Comparison of ENCODE assay signal across 10 cellular contexts in genomic region chr7:131546126-131546525, GRCh38. TPM values are rescaled to one million over a fixed set of nuclear protein-coding genes. Genes with fewer than 3 reads are reported as not detected.
DNase-seq lines count a peak whose midpoint lies in the region; ATAC-seq, FAIRE-seq and TF ChIP-seq lines count a peak whose summit lies in the region.
"Had no signal": no experiment of that assay in that cellular context is flagged by ENCODE, and none has a peak within 500 bp of the region (broad histone marks: within the 10 kb centered on the region; RNA-seq: fewer than 3 reads in every experiment).

No MANE protein-coding gene starts in this region.

- no peak overlapping the region for H3K4ac ChIP-seq in H9 (ENCODE audit: low read depth, low read length)

- H3K9me3 Mint-ChIP-seq in H9 = no peaks in the 10 kb centered on the region
- H3K9me3 Mint-ChIP-seq: IgD-negative memory B cell had no signal

- H3K9ac ChIP-seq in H9 (ENCODE audit: extremely low read depth, insufficient read length, low read length) = no peak overlapping the region

- peaks cover 79 to 92% of the 10 kb centered on the region in 2 experiments for H3K4me1 Mint-ChIP-seq in H9

- H3K79me1 ChIP-seq in H9 (ENCODE audit: insufficient read depth, low read depth, low read length, poor library complexity, severe bottlenecking) = no peaks in the 10 kb centered on the region

- no peaks in the 10 kb centered on the region for H3K9me3 ChIP-seq in H9 (ENCODE audit: control insufficient read depth, low read depth, low read length)
- no peaks in the 10 kb centered on the region for H3K9me3 ChIP-seq in heart left ventricle
- H3K9me3 ChIP-seq in small intestine (ENCODE audit: control insufficient read depth, low read depth) = no peaks in the 10 kb centered on the region

- no peak overlapping the region for H3K14ac ChIP-seq in H9 (ENCODE audit: insufficient read depth, low read length)

- ATAC-seq in heart left ventricle (no peak), GM19035 (IDR thresholded peaks at IDR 0.05; ENCODE audit: unreplicated experiment) (no peak)

- H4K91ac ChIP-seq in H9 (ENCODE audit: insufficient read length, low read depth, low read length) = no peak overlapping the region

- no peak for FAIRE-seq in RCC 7860 (lab: Jason Lieb, UNC)
- FAIRE-seq in small intestine (lab: Jason Lieb, UNC) = no peak

- H4K5ac ChIP-seq in H9 (ENCODE audit: insufficient read length, low read depth, low read length) = no peak overlapping the region

- H3K27me3 ChIP-seq in H9 (ENCODE audit: insufficient read depth, low read length) (no peaks in the 10 kb centered on the region), heart left ventricle (no peaks in the 10 kb centered on the region), small intestine (ENCODE audit: control insufficient read depth in 2 of 2, insufficient read depth in 2 of 2, low read length in 2 of 2) (no peaks in the 10 kb centered on the region)

- H2BK120ac ChIP-seq in H9 (ENCODE audit: low read depth, low read length, poor library complexity, severe bottlenecking) = no peak overlapping the region

- H3K27me3 Mint-ChIP-seq in H9 (ENCODE audit: low read depth) = no peaks in the 10 kb centered on the region

- no peak overlapping the region for H2BK20ac ChIP-seq in H9 (ENCODE audit: low read depth, low read length, poor library complexity, severe bottlenecking)

- no peak overlapping the region for H3K23ac ChIP-seq in H9 (ENCODE audit: insufficient read length, low read depth, low read length)

- H3K23me2 ChIP-seq in H9 (ENCODE audit: insufficient read length, low read depth, low read length, poor library complexity, severe bottlenecking) = peaks cover 5% of the 10 kb centered on the region

- peak overlapping the region in 2 of 3 experiments; percentile 29 to 76; a peak in 5 of 7 replicates for H3K27ac Mint-ChIP-seq in H9
- H3K27ac Mint-ChIP-seq: IgD-negative memory B cell had no signal

- peak overlapping the region in 1 of 12 donors; percentile 0 for H3K4me3 ChIP-seq in heart left ventricle
- H3K4me3 ChIP-seq in small intestine (ENCODE audit: low read depth in 1 of 2, low read length in 2 of 2) = no peak overlapping the region

- H3K4me1 ChIP-seq in H9 (ENCODE audit: insufficient read depth, low read length) (peaks cover 30% of the 10 kb centered on the region; the same call in 1 of the 2 replicates), heart left ventricle (peaks cover 0 to 80% (median 46%) of the 10 kb centered on the region in 12 donors), small intestine (ENCODE audit: control insufficient read depth in 2 of 2, insufficient read depth in 1 of 2, low read depth in 1 of 2, low read length in 1 of 2) (no peaks in the 10 kb centered on the region)

- H2BK12ac ChIP-seq in H9 (ENCODE audit: insufficient read length, low read depth, low read length) = no peak overlapping the region

- peaks cover 92% of the 10 kb centered on the region for H3K79me2 ChIP-seq in H9 (ENCODE audit: insufficient read depth, low read length)

- H3K56ac ChIP-seq in H9 (ENCODE audit: insufficient read length, low read depth, low read length) = no peak overlapping the region

- TF ChIP-seq CTCF in H9 (conservative IDR thresholded peaks at IDR 0.05) (no peak), heart left ventricle (IDR thresholded peaks at IDR 0.05) (no peak), GM10266 (IDR thresholded peaks at IDR 0.05; ENCODE audit: control insufficient read depth, insufficient read depth, low read depth, missing control alignments) (no peak)

- no peak overlapping the region for H3K4me2 ChIP-seq in H9 (ENCODE audit: insufficient read depth, insufficient read length, low read length)

- no peak overlapping the region for H2AFZ ChIP-seq in H9 (ENCODE audit: low read length)

- DNase-seq in H9 (no peak), RCC 7860 (ENCODE audit: low spot score) (peak; percentile 56), heart left ventricle (no peak), small intestine (peak; percentile 88), DMS153 (lab: John Stamatoyannopoulos, UW) (no peak), GM10266 (ENCODE audit: extremely low spot score) (no peak)
- DNase-seq: amniotic stem cell, left cardiac atrium had no signal

- H3K27ac ChIP-seq in H9 (ENCODE audit: insufficient read length, low read depth, low read length) = no peak overlapping the region
- H3K27ac ChIP-seq in heart left ventricle = peak overlapping the region in 10 of 12 donors; percentile 17 to 91 (median 84)
- H3K27ac ChIP-seq in small intestine (ENCODE audit: low read depth in 1 of 2, low read length in 1 of 2) = peak overlapping the region in 1 of 2 donors; percentile 28

- peaks cover 4% of the 10 kb centered on the region for H4K20me1 ChIP-seq in H9 (ENCODE audit: control insufficient read depth, insufficient read depth, insufficient read length)

- H3K18ac ChIP-seq in H9 (ENCODE audit: insufficient read length, low read depth, low read length) = no peak overlapping the region

- no peak for TF ChIP-seq POLR2A in heart left ventricle (IDR thresholded peaks at IDR 0.05)

- no peak overlapping the region for H2BK5ac ChIP-seq in H9 (ENCODE audit: insufficient read length, low read length)

- peak overlapping the region in 1 of 2 experiments; percentile 43; a peak in 2 of 5 replicates for H3K4me3 Mint-ChIP-seq in H9
- H3K4me3 Mint-ChIP-seq: IgD-negative memory B cell had no signal

- no peak overlapping the region for H4K8ac ChIP-seq in H9 (replicated peaks; ENCODE audit: insufficient read length, low read depth, low read length)

- no peak overlapping the region for H2BK15ac ChIP-seq in H9 (ENCODE audit: low read depth, low read length)

- no CpG with 5 or more reads among the region's 12 CpGs for WGBS in H9 (ENCODE audit: extremely low coverage, insufficient read length, low lambda C conversion rate)
- 77 to 82% (median 79%) methylated on average over 12 of the region's 12 CpGs for WGBS in heart left ventricle, 4 donors
- 55 to 73% (median 60%) methylated on average over 12 of the region's 12 CpGs for WGBS in small intestine, 3 donors

- H3K36me3 Mint-ChIP-seq in H9 (ENCODE audit: insufficient read depth in 1 of 3, low read depth in 3 of 3) = peaks cover 56 to 82% (median 75%) of the 10 kb centered on the region in 3 experiments

- H3K36me3 ChIP-seq in heart left ventricle (peaks cover 0 to 9% (median 0%) of the 10 kb centered on the region in 9 donors), small intestine (ENCODE audit: control insufficient read depth in 2 of 2, insufficient read depth in 2 of 2, low read length in 2 of 2) (no peaks in the 10 kb centered on the region)

- no peak overlapping the region for H2AK5ac ChIP-seq in H9 (ENCODE audit: insufficient read length, low read length)

- H3T11ph ChIP-seq in H9 (ENCODE audit: low read length) = no peak overlapping the region

- intact Hi-C loops in heart left ventricle (cut with DNase I) = loop anchor here in 6 of 10 donors (2.0 to 5.0 kb wide), 5 partner anchors 34 to 109 kb away; no protein-coding TSS in a partner anchor

RNA-seq across cellular contexts. Expression of gene PODXL, which starts 10.3 kb away (rescaled TPM):
- total RNA-seq in H9 (2021) (727 and 732 TPM in 2 replicates), heart left ventricle (100 to 1,000 TPM in 1 of 9 donors, 10 to 100 TPM in 8; 57.7 to 230 (median 75.1) TPM)
- polyA plus RNA-seq in heart left ventricle (10 to 100 TPM; 30.9 to 64.6 TPM), small intestine (10 to 100 TPM in 1 of 3 donors, under 1 TPM in 2; 0.67 to 24.2 (median 0.81) TPM)

Comparison
In these comparisons a context has a peak if more than half of its experiments do, and no peak if none do; other contexts are left out.
1. DNase-seq: peak in RCC 7860 (single experiment) and small intestine (single experiment); none in H9 (single experiment), heart left ventricle (0 of 5), DMS153 (single experiment) and GM10266 (single experiment).